In genomic region chr9:33446507-33447403, GRCh38 we compare ENCODE assay signal across 1 cellular context.
TF ChIP-seq lines count a peak whose summit lies in the region.

No MANE protein-coding gene starts in this region.

TF ChIP-seq in K562, 482 proteins besides CTCF, POLR2A, EP300 and RAD21 (continued from another document and continues in another):
- TF ChIP-seq, protein P1, sequence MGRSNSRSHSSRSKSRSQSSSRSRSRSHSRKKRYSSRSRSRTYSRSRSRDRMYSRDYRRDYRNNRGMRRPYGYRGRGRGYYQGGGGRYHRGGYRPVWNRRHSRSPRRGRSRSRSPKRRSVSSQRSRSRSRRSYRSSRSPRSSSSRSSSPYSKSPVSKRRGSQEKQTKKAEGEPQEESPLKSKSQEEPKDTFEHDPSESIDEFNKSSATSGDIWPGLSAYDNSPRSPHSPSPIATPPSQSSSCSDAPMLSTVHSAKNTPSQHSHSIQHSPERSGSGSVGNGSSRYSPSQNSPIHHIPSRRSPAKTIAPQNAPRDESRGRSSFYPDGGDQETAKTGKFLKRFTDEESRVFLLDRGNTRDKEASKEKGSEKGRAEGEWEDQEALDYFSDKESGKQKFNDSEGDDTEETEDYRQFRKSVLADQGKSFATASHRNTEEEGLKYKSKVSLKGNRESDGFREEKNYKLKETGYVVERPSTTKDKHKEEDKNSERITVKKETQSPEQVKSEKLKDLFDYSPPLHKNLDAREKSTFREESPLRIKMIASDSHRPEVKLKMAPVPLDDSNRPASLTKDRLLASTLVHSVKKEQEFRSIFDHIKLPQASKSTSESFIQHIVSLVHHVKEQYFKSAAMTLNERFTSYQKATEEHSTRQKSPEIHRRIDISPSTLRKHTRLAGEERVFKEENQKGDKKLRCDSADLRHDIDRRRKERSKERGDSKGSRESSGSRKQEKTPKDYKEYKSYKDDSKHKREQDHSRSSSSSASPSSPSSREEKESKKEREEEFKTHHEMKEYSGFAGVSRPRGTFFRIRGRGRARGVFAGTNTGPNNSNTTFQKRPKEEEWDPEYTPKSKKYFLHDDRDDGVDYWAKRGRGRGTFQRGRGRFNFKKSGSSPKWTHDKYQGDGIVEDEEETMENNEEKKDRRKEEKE (IDR thresholded peaks at IDR 0.05; ENCODE audit: borderline replicate concordance in 1 of 2, control insufficient read depth in 1 of 2, low read depth in 2 of 2, low read length in 1 of 2), result no peak
- TF ChIP-seq ZBED1 (IDR thresholded peaks at IDR 0.05) (no peak), ZNF699 (CRISPR knock-in tag; IDR thresholded peaks at IDR 0.05; ENCODE audit: insufficient replicate concordance) (no peak), RFX1 (IDR thresholded peaks at IDR 0.05) (no peak), HDAC3 (IDR thresholded peaks at IDR 0.05; ENCODE audit: borderline replicate concordance, partially characterized antibody) (peak; percentile 41), NR3C1 (CRISPR knock-in tag; IDR thresholded peaks at IDR 0.05) (no peak), ZNF75A (CRISPR knock-in tag; IDR thresholded peaks at IDR 0.05) (no peak), PHF8 (IDR thresholded peaks at IDR 0.05; ENCODE audit: borderline replicate concordance, low read length) (peak; percentile 22; the same call in 1 of the 2 replicates), BRD9 (IDR thresholded peaks at IDR 0.05; ENCODE audit: low read depth, partially characterized antibody) (no peak), ZSCAN32 (CRISPR knock-in tag; IDR thresholded peaks at IDR 0.05) (no peak), XRCC3 (IDR thresholded peaks at IDR 0.05) (no peak), GMEB1 (CRISPR knock-in tag; IDR thresholded peaks at IDR 0.05) (no peak), TSC22D4 (tag; IDR thresholded peaks at IDR 0.05) (no peak), ZNF384 (IDR thresholded peaks at IDR 0.05; ENCODE audit: low read depth, low read length) (no peak), ESRRB (CRISPR knock-in tag; IDR thresholded peaks at IDR 0.05; ENCODE audit: borderline replicate concordance) (no peak), CBX3 (IDR thresholded peaks at IDR 0.05; ENCODE audit: borderline replicate concordance in 1 of 2, low read length in 2 of 2) (no peak), MCM5 (IDR thresholded peaks at IDR 0.05; ENCODE audit: low read depth) (no peak), E4F1 (CRISPR knock-in tag; IDR thresholded peaks at IDR 0.05; ENCODE audit: borderline replicate concordance) (no peak), ZBTB8A (IDR thresholded peaks at IDR 0.05; ENCODE audit: partially characterized antibody) (no peak), LEF1 (IDR thresholded peaks at IDR 0.05) (0 out of 2 replicates have a peak, but pooled peaks have one; percentile 37), NCOA2 (IDR thresholded peaks at IDR 0.05; ENCODE audit: partially characterized antibody in 2 of 2) (no peak), GABPA (tag; conservative IDR thresholded peaks at IDR 0.05; ENCODE audit: low read depth) (peak; percentile 42; the same call in 1 of the 2 replicates), PTTG1 (tag; IDR thresholded peaks at IDR 0.05; ENCODE audit: low read depth) (no peak), HOMEZ (CRISPR knock-in tag; IDR thresholded peaks at IDR 0.05) (no peak), OTX1 (CRISPR knock-in tag; IDR thresholded peaks at IDR 0.05) (no peak), MECOM (CRISPR knock-in tag; IDR thresholded peaks at IDR 0.05) (no peak), ZNF134 (CRISPR knock-in tag; conservative IDR thresholded peaks at IDR 0.05) (no peak), NCOA6 (IDR thresholded peaks at IDR 0.05) (no peak), TEAD2 (tag; IDR thresholded peaks at IDR 0.05) (no peak), SIX5 (IDR thresholded peaks at IDR 0.05; ENCODE audit: borderline replicate concordance in 1 of 2, insufficient read depth in 1 of 2, low read depth in 1 of 2, low read length in 2 of 2) (no peak), PPARD (CRISPR knock-in tag; IDR thresholded peaks at IDR 0.05) (no peak), SREBF1 (IDR thresholded peaks at IDR 0.05; ENCODE audit: borderline replicate concordance, low read depth, low read length) (no peak), GATAD2B (IDR thresholded peaks at IDR 0.05; ENCODE audit: borderline replicate concordance) (no peak; the same call in 1 of the 2 replicates), FOXM1 (IDR thresholded peaks at IDR 0.05; ENCODE audit: low read depth) (no peak), FOXM1 (CRISPR knock-in tag; IDR thresholded peaks at IDR 0.05; ENCODE audit: low read depth) (no peak), ZFX (CRISPR knock-in tag; IDR thresholded peaks at IDR 0.05) (peak; percentile 54), TBP (optimal IDR thresholded peaks at IDR 0.05; ENCODE audit: low read depth, low read length) (peak; percentile 14), TAF15 (IDR thresholded peaks at IDR 0.05; ENCODE audit: low read depth, low read length) (no peak), HLTF (IDR thresholded peaks at IDR 0.05) (no peak), ZBTB34 (CRISPR knock-in tag; IDR thresholded peaks at IDR 0.05) (no peak), DLX4 (CRISPR knock-in tag; IDR thresholded peaks at IDR 0.05) (no peak)
- TF ChIP-seq, protein P2, sequence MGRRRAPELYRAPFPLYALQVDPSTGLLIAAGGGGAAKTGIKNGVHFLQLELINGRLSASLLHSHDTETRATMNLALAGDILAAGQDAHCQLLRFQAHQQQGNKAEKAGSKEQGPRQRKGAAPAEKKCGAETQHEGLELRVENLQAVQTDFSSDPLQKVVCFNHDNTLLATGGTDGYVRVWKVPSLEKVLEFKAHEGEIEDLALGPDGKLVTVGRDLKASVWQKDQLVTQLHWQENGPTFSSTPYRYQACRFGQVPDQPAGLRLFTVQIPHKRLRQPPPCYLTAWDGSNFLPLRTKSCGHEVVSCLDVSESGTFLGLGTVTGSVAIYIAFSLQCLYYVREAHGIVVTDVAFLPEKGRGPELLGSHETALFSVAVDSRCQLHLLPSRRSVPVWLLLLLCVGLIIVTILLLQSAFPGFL (CRISPR knock-in tag; IDR thresholded peaks at IDR 0.05), result no peak
- TF ChIP-seq, protein P3, sequence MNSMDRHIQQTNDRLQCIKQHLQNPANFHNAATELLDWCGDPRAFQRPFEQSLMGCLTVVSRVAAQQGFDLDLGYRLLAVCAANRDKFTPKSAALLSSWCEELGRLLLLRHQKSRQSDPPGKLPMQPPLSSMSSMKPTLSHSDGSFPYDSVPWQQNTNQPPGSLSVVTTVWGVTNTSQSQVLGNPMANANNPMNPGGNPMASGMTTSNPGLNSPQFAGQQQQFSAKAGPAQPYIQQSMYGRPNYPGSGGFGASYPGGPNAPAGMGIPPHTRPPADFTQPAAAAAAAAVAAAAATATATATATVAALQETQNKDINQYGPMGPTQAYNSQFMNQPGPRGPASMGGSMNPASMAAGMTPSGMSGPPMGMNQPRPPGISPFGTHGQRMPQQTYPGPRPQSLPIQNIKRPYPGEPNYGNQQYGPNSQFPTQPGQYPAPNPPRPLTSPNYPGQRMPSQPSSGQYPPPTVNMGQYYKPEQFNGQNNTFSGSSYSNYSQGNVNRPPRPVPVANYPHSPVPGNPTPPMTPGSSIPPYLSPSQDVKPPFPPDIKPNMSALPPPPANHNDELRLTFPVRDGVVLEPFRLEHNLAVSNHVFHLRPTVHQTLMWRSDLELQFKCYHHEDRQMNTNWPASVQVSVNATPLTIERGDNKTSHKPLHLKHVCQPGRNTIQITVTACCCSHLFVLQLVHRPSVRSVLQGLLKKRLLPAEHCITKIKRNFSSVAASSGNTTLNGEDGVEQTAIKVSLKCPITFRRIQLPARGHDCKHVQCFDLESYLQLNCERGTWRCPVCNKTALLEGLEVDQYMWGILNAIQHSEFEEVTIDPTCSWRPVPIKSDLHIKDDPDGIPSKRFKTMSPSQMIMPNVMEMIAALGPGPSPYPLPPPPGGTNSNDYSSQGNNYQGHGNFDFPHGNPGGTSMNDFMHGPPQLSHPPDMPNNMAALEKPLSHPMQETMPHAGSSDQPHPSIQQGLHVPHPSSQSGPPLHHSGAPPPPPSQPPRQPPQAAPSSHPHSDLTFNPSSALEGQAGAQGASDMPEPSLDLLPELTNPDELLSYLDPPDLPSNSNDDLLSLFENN (IDR thresholded peaks at IDR 0.05; ENCODE audit: low read depth in 2 of 2, low read length in 2 of 2), result no peak
- TF ChIP-seq, protein P4, sequence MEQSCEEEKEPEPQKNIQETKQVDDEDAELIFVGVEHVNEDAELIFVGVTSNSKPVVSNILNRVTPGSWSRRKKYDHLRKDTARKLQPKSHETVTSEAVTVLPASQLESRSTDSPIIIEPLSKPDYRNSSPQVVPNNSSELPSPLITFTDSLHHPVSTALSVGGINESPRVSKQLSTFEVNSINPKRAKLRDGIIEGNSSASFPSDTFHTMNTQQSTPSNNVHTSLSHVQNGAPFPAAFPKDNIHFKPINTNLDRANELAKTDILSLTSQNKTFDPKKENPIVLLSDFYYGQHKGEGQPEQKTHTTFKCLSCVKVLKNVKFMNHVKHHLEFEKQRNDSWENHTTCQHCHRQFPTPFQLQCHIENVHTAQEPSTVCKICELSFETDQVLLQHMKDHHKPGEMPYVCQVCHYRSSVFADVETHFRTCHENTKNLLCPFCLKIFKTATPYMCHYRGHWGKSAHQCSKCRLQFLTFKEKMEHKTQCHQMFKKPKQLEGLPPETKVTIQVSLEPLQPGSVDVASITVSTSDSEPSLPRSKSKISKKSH (CRISPR knock-in tag; IDR thresholded peaks at IDR 0.05), result no peak
- TF ChIP-seq, protein P5, sequence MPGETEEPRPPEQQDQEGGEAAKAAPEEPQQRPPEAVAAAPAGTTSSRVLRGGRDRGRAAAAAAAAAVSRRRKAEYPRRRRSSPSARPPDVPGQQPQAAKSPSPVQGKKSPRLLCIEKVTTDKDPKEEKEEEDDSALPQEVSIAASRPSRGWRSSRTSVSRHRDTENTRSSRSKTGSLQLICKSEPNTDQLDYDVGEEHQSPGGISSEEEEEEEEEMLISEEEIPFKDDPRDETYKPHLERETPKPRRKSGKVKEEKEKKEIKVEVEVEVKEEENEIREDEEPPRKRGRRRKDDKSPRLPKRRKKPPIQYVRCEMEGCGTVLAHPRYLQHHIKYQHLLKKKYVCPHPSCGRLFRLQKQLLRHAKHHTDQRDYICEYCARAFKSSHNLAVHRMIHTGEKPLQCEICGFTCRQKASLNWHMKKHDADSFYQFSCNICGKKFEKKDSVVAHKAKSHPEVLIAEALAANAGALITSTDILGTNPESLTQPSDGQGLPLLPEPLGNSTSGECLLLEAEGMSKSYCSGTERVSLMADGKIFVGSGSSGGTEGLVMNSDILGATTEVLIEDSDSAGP (CRISPR knock-in tag; IDR thresholded peaks at IDR 0.05), result no peak
